Comparison of ENCODE assay signal across 1 cellular context in the genomic region with DNA sequence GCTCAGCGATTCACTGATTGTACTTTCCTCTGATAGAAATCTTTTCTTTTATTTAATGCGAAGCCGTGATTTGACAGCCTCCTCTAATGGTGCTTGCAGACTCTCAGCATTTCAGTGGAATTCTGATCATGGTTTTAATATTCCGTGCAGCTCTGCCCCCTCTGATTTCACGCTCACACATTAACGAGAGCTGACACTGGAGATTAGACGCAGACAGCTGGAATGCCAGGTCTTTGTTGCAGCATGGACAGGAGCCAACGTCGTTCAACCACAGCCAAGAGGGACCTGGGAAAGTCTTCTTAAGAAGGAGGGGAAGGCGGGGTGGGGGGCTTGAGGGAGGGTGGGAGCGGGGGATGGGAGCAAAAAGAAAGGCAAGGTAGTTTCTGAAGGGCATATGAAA.
TF ChIP-seq lines count a peak whose summit lies in the region.

No MANE protein-coding gene starts in this region.

TF ChIP-seq in IMR-90, 13 proteins besides CTCF, POLR2A, EP300 and RAD21 (continued from another document):
- no peak for TF ChIP-seq NFE2L2 (IDR thresholded peaks at IDR 0.05; ENCODE audit: low read depth, low read length)
